13 cellular contexts compared by ENCODE assay signal in genomic region chr17:81935709-81936084, GRCh38.
DNase-seq lines count a peak whose midpoint lies in the region; ATAC-seq and TF ChIP-seq lines count a peak whose summit lies in the region.
"Had no signal": no experiment of that assay in that cellular context is flagged by ENCODE, and none has a peak within 500 bp of the region (broad histone marks: within the 10 kb centered on the region; RNA-seq: fewer than 3 reads in every experiment).

No MANE protein-coding gene starts in this region.

- H3K4me1 Mint-ChIP-seq in activated naive CD4-positive, alpha-beta T cell treated with anti-CD3 and anti-CD28 coated beads, Interleukin-2, amount 50 U/mL, for 24 hours: peaks cover 12% of the 10 kb centered on the region
- peaks cover 34% of the 10 kb centered on the region for H3K4me1 Mint-ChIP-seq in stimulated activated memory B cell treated with anti-CD40 and anti-IgM and Interleukin-4, amounts not matched to agents 10 μg/mL and 1 μg/mL and 100 μg/mL, for 72 hours

- H3K4me3 ChIP-seq in fibroblast of pulmonary artery (replicated peaks; ENCODE audit: low read depth, low read length): peak overlapping the region; percentile 28

- CTCF ChIA-PET in RWPE1 (lab: Yijun Ruan, JAX): interaction anchor here (1.8 kb wide), 1 partner anchor 24 kb away, joined by 6 read pairs; no protein-coding TSS in a partner anchor

- peaks cover 3% of the 10 kb centered on the region for H3K27me3 Mint-ChIP-seq in activated naive CD4-positive, alpha-beta T cell treated with anti-CD3 and anti-CD28 coated beads, Interleukin-2, amount 50 U/mL, for 24 hours
- H3K27me3 Mint-ChIP-seq in stimulated activated memory B cell treated with anti-CD40 and anti-IgM and Interleukin-4, amounts not matched to agents 10 μg/mL and 1 μg/mL and 100 μg/mL, for 72 hours: peaks cover 41% of the 10 kb centered on the region

- H3K4me3 Mint-ChIP-seq in activated naive CD4-positive, alpha-beta T cell treated with anti-CD3 and anti-CD28 coated beads, Interleukin-2, amount 50 U/mL, for 24 hours: peak overlapping the region; percentile 88
- H3K4me3 Mint-ChIP-seq in stimulated activated memory B cell treated with anti-CD40 and anti-IgM and Interleukin-4, amounts not matched to agents 10 μg/mL and 1 μg/mL and 100 μg/mL, for 72 hours: peak overlapping the region; percentile 50

- peak overlapping the region; percentile 46 for H3K27ac Mint-ChIP-seq in activated naive CD4-positive, alpha-beta T cell treated with anti-CD3 and anti-CD28 coated beads, Interleukin-2, amount 50 U/mL, for 24 hours
- H3K27ac Mint-ChIP-seq in stimulated activated memory B cell treated with anti-CD40 and anti-IgM and Interleukin-4, amounts not matched to agents 10 μg/mL and 1 μg/mL and 100 μg/mL, for 72 hours: no peak overlapping the region

- TF ChIP-seq CTCF in RWPE1 (conservative IDR thresholded peaks at IDR 0.05; ENCODE audit: low read depth): no peak
- TF ChIP-seq CTCF in fibroblast of pulmonary artery (IDR thresholded peaks at IDR 0.05; ENCODE audit: low read length, missing control alignments): no peak

- no peaks in the 10 kb centered on the region for H3K9me3 Mint-ChIP-seq in activated naive CD4-positive, alpha-beta T cell treated with anti-CD3 and anti-CD28 coated beads, Interleukin-2, amount 50 U/mL, for 24 hours
- no peaks in the 10 kb centered on the region for H3K9me3 Mint-ChIP-seq in stimulated activated memory B cell treated with anti-CD40 and anti-IgM and Interleukin-4, amounts not matched to agents 10 μg/mL and 1 μg/mL and 100 μg/mL, for 72 hours

- H3K27ac ChIP-seq in RWPE1 (peak overlapping the region; percentile 98), caudate nucleus (ENCODE audit: low read depth, low read length) (no peak overlapping the region)
- H3K27ac ChIP-seq: suprapubic skin had no signal

- no peak for DNase-seq in activated naive CD4-positive, alpha-beta T cell treated with Interleukin-2 at 50 U/mL for 16 hours
- DNase-seq in RWPE1 (ENCODE audit: low spot score): no peak
- no peak for DNase-seq in fibroblast of pulmonary artery (ENCODE audit: low read depth)
- no peak for DNase-seq in caudate nucleus (lab: John Stamatoyannopoulos, UW)
- DNase-seq in activated CD8-positive, alpha-beta memory T cell treated with anti-CD3 and anti-CD28 coated beads for 24 hours: no peak
- DNase-seq: hippocampal formation; NCI-H1436; SHP77 treated with DMSO at 0.1 percent for 48 hours; stimulated activated CD4-positive, alpha-beta T cell treated with anti-CD3 and anti-CD28 coated beads, Interleukin-1b, Interleukin-23, amount 100 ng/mL, for 48 hours had no signal

- no peak for ATAC-seq in stimulated activated memory B cell treated with anti-CD40 and anti-IgM and Interleukin-4, amounts not matched to agents 10 μg/mL and 1 μg/mL and 100 μg/mL, for 72 hours
- no peak for ATAC-seq in HG02870 (IDR thresholded peaks at IDR 0.05; ENCODE audit: unreplicated experiment)

- POLR2A ChIA-PET in RWPE1 (lab: Yijun Ruan, JAX; ENCODE audit: low non-redundant PET): no interaction called here

- H3K36me3 Mint-ChIP-seq in activated naive CD4-positive, alpha-beta T cell treated with anti-CD3 and anti-CD28 coated beads, Interleukin-2, amount 50 U/mL, for 24 hours: peaks cover 2% of the 10 kb centered on the region
- peaks cover 10% of the 10 kb centered on the region for H3K36me3 Mint-ChIP-seq in stimulated activated memory B cell treated with anti-CD40 and anti-IgM and Interleukin-4, amounts not matched to agents 10 μg/mL and 1 μg/mL and 100 μg/mL, for 72 hours
